In the genomic region with DNA sequence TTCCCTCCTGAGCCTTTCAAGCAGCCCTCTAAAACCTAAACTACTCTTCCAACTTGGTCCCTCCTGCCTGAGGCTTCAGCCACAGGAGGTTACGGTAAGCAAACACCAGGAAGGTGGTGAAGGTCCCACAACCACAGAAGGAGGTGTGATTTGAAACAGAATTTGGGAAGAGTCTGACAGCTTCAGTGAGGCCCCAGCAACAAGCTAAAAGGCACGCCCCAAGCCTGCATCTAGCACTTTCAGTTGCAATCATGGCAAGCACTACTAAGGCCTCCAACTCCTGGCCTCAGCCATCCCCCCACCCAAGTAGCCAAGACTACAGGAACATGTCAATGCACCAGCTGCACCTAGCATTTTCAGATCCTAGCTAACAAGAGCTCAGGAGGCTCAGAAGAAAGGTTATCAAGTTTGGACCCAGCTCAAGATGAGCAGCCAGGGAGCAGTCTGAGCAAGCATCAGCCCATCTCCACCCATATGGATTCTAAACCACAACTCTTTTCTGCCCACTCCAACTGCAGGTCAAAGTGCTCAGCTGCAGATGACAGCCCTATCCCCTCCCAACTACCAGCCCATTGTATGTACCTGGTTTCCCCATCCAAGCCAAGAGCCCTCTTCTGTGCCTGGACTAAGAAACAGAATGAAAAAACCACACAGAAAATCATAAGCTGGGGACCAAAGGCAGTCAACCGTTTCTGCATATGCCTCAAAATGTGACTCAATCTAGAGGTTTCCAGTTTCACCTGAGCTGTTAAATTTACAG, we compare ENCODE assay signal across 8 cellular contexts. TPM values are rescaled to one million over a fixed set of nuclear protein-coding genes. Genes with fewer than 3 reads are reported as not detected.
DNase-seq lines count a peak whose midpoint lies in the region; ATAC-seq, FAIRE-seq and TF ChIP-seq lines count a peak whose summit lies in the region.

No MANE protein-coding gene starts in this region.

- no peaks in the 10 kb centered on the region for H3K9me3 Mint-ChIP-seq in T-cell

- H3K27ac Mint-ChIP-seq in T-cell: peak overlapping the region; percentile 97 to 99

- H3K36me3 Mint-ChIP-seq in T-cell: peaks cover 15% of the 10 kb centered on the region

- H3K4me1 Mint-ChIP-seq in T-cell: peaks cover 86 to 93% (median 88%) of the 10 kb centered on the region in 3 donors

- DNase-seq in GM12891 (ENCODE audit: insufficient read length, low spot score): no peak
- DNase-seq in T-cell: peak in 8 of 34 experiments; percentile 37 to 65 (median 45)
- DNase-seq in fibroblast of lung (ENCODE audit: low read depth in 2 of 2): no peak
- peak; percentile 55 for DNase-seq in stimulated activated CD4-positive, alpha-beta T cell treated with anti-CD3 and anti-CD28 coated beads, Interleukin-4, amount 100 ng/mL, for 24 hours
- DNase-seq in germinal center (ENCODE audit: low spot score): no peak
- no peak for DNase-seq in epidermal melanocyte (ENCODE audit: insufficient read length, low spot score)

- no peaks in the 10 kb centered on the region for H3K27me3 Mint-ChIP-seq in T-cell

- H3K9me3 ChIP-seq in fibroblast of lung (ENCODE audit: control insufficient read depth, insufficient read depth, low read depth, low read length): no peaks in the 10 kb centered on the region

- FAIRE-seq in GM12891 (lab: Jason Lieb, UNC): no peak

- no peak overlapping the region for H2AFZ ChIP-seq in fibroblast of lung (ENCODE audit: low read length)

- no peak for TF ChIP-seq POLR2A in GM12891 (IDR thresholded peaks at IDR 0.05; ENCODE audit: low read depth, low read length)

- TF ChIP-seq CTCF in fibroblast of lung (conservative IDR thresholded peaks at IDR 0.05 in 1 of 2, IDR thresholded peaks at IDR 0.05 in 1 of 2; ENCODE audit: low read depth in 1 of 2, low read length in 2 of 2): no peak

- peak overlapping the region; percentile 71 to 82 (median 77) for H3K4me3 Mint-ChIP-seq in T-cell

- no peak overlapping the region for H3K9ac ChIP-seq in fibroblast of lung (ENCODE audit: insufficient read depth, low read length)

- peaks cover 51% of the 10 kb centered on the region for H3K4me1 ChIP-seq in fibroblast of lung (ENCODE audit: control insufficient read depth, extremely low read depth, insufficient read depth, low read length)

- peaks cover 23% of the 10 kb centered on the region for H3K79me2 ChIP-seq in fibroblast of lung (ENCODE audit: control insufficient read depth, insufficient read depth, low read length)

- H4K20me1 ChIP-seq in fibroblast of lung (ENCODE audit: control insufficient read depth, extremely low read depth, insufficient read depth, low read length): no peaks in the 10 kb centered on the region

- ATAC-seq in HG02885 (IDR thresholded peaks at IDR 0.05; ENCODE audit: poor library complexity, unreplicated experiment): peak; percentile 23
- ATAC-seq in T-cell (replicated peaks in 1 of 4): peak; percentile 1 to 45 (median 32)
- ATAC-seq in HG03520 (IDR thresholded peaks at IDR 0.05; ENCODE audit: unreplicated experiment): no peak

- POLR2A ChIA-PET in T-cell (lab: Charles Lee): interaction anchor here (0.6 to 6.5 kb wide), 7 partner anchors 12 to 34 kb away, joined by 3 to 98 read pairs (median 5); partner anchors contain the start of genes AHNAK (in 1 of the 2), EEF1G (in 1 of the 2) and TUT1 (in 1 of the 2)

- H3K27ac ChIP-seq in fibroblast of lung (ENCODE audit: insufficient read depth, low read length): peak overlapping the region; percentile 99

- CTCF ChIA-PET in T-cell (lab: Charles Lee): interaction anchor here (0.5 to 5.2 kb wide), 13 partner anchors 10 to 151 kb away, joined by 3 to 63 read pairs (median 4); partner anchors contain the start of genes AHNAK (in 1 of the 2), EEF1G (in 1 of the 2), MTA2 (in 1 of the 2) and TUT1 (in 1 of the 2)

- H3K4me2 ChIP-seq in fibroblast of lung (ENCODE audit: extremely low read depth, insufficient read depth, low read length): peak overlapping the region; percentile 37

- no peak overlapping the region for H3K4me3 ChIP-seq in fibroblast of lung (replicated peaks in 1 of 4; ENCODE audit: control extremely low read depth in 1 of 4, insufficient read depth in 1 of 4, low read depth in 3 of 4, low read length in 4 of 4)

- no peaks in the 10 kb centered on the region for H3K27me3 ChIP-seq in fibroblast of lung (ENCODE audit: control insufficient read depth, insufficient read depth, low read length)

- H3K36me3 ChIP-seq in fibroblast of lung (ENCODE audit: control insufficient read depth, insufficient read depth, low read length): peaks cover 10% of the 10 kb centered on the region

TF ChIP-seq in GM12891, 5 proteins besides CTCF, POLR2A, EP300 and RAD21:
- TF ChIP-seq SPI1 (IDR thresholded peaks at IDR 0.05; ENCODE audit: low read depth, low read length) (no peak), POU2F2 (IDR thresholded peaks at IDR 0.05; ENCODE audit: low read depth, low read length) (no peak), TAF1 (IDR thresholded peaks at IDR 0.05; ENCODE audit: low read depth, low read length) (no peak), POLR2AphosphoS5 (IDR thresholded peaks at IDR 0.05; ENCODE audit: low read depth, low read length) (no peak), PAX5 (IDR thresholded peaks at IDR 0.05; ENCODE audit: insufficient read depth, low read length, severe bottlenecking) (peak; percentile 48)

RNA-seq across cellular contexts. Expression of gene AHNAK, which starts 10.4 kb away (rescaled TPM):
- 1.8 TPM for polyA plus RNA-seq in GM12891 (2012; ENCODE audit: low read depth, missing spikeins)
- total RNA-seq in T-cell (100 to 1,000 TPM; 267 to 636 (median 395) TPM), fibroblast of lung (396 and 762 TPM in 2 replicates)
- polyA plus RNA-seq in fibroblast of lung: 209 and 220 TPM in 2 replicates
- 281 and 392 TPM in 2 replicates for polyA plus RNA-seq in fibroblast of lung (2012)
- polyA minus RNA-seq in fibroblast of lung (ENCODE audit: low replicate concordance): 340 and 357 TPM in 2 replicates

RNA-seq across cellular contexts. Expression of gene EEF1G, which starts 16.6 kb away (rescaled TPM):
- 2,783 TPM for polyA plus RNA-seq in GM12891 (2012; ENCODE audit: low read depth, missing spikeins)
- total RNA-seq in T-cell (1,000 to 10,000 TPM; 1,908 to 2,187 (median 2,119) TPM), fibroblast of lung (1,405 and 1,825 TPM in 2 replicates)
- polyA plus RNA-seq in fibroblast of lung: 1,308 and 1,333 TPM in 2 replicates
- 1,642 and 1,675 TPM in 2 replicates for polyA plus RNA-seq in fibroblast of lung (2012)
- polyA minus RNA-seq in fibroblast of lung (ENCODE audit: low replicate concordance): 2,187 and 2,476 TPM in 2 replicates

RNA-seq across cellular contexts. Expression of gene TUT1, which starts 34.3 kb away (rescaled TPM):
- 13.0 TPM for polyA plus RNA-seq in GM12891 (2012; ENCODE audit: low read depth, missing spikeins)
- total RNA-seq in T-cell (10 to 100 TPM; 35.2 to 56.0 (median 42.9) TPM), fibroblast of lung (6.9 and 7.8 TPM in 2 replicates)
- polyA plus RNA-seq in fibroblast of lung: 5.5 and 6.8 TPM in 2 replicates
- 7.1 and 9.5 TPM in 2 replicates for polyA plus RNA-seq in fibroblast of lung (2012)
- 5.9 and 7.1 TPM in 2 replicates for polyA minus RNA-seq in fibroblast of lung (ENCODE audit: low replicate concordance)

RNA-seq across cellular contexts. Expression of gene MTA2, which starts 44.6 kb away (rescaled TPM):
- polyA plus RNA-seq in GM12891 (2012; ENCODE audit: low read depth, missing spikeins): 89.2 TPM
- total RNA-seq in T-cell (100 to 1,000 TPM; 151 to 185 (median 184) TPM), fibroblast of lung (117 and 124 TPM in 2 replicates)
- 31.4 and 33.6 TPM in 2 replicates for polyA plus RNA-seq in fibroblast of lung
- 65.0 and 77.5 TPM in 2 replicates for polyA plus RNA-seq in fibroblast of lung (2012)
- polyA minus RNA-seq in fibroblast of lung (ENCODE audit: low replicate concordance): 73.0 and 89.7 TPM in 2 replicates

RNA-seq across cellular contexts. Expression of gene EML3, which starts 55.5 kb away (rescaled TPM):
- polyA plus RNA-seq in GM12891 (2012; ENCODE audit: low read depth, missing spikeins): 38.5 TPM
- total RNA-seq in T-cell (100 to 1,000 TPM; 160 to 372 (median 328) TPM), fibroblast of lung (17.5 and 20.5 TPM in 2 replicates)
- polyA plus RNA-seq in fibroblast of lung: 17.8 and 22.6 TPM in 2 replicates
- 27.5 and 34.0 TPM in 2 replicates for polyA plus RNA-seq in fibroblast of lung (2012)
- polyA minus RNA-seq in fibroblast of lung (ENCODE audit: low replicate concordance): 37.1 and 108 TPM in 2 replicates
